In the genomic region with DNA sequence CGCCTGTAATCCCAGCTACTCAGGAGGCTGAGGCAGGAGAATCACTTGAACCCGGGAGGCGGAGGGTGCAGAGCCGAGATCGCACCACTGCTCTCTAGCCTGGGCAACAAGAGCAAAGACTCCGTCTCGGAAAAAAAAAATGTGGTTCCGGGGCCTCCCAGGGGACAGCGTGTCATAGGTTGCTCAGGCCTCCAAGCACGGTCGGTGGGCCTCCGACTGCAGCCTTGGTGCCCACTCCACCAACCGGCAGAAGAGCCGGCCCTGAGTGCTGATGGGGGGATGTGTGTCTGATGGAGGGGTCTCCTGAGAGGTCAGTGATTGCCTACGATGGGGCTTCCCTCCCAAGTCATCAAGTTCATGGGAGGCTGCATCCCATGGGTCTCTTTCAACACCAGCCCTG, we compare ENCODE assay signal across 28 cellular contexts.
"Had no signal": no experiment of that assay in that cellular context is flagged by ENCODE, and none has a peak within 500 bp of the region (broad histone marks: within the 10 kb centered on the region; RNA-seq: fewer than 3 reads in every experiment).

No MANE protein-coding gene starts in this region.

- H3K27ac ChIP-seq: ascending aorta, foreskin keratinocyte, parathyroid adenoma, right lobe of liver, thoracic aorta, uterus had no signal

- H3K4me3 ChIP-seq: ascending aorta, heart left ventricle, right lobe of liver, thoracic aorta, uterus had no signal

- H3K36me3 ChIP-seq: uterus had no signal

- DNase-seq: activated CD4-positive, alpha-beta memory T cell treated with anti-CD3 and anti-CD28 coated beads, Interleukin-2, amount 10 ng/mL, durations not matched to agents 7 days and 5 days; activated CD4-positive, alpha-beta T cell treated with anti-CD3 and anti-CD28 coated beads for 1 hour; activated CD4-positive, alpha-beta T cell treated with anti-CD3 and anti-CD28 coated beads, Interleukin-2, amount 10 ng/mL, durations not matched to agents 7 days and 5 days; activated CD8-positive, alpha-beta memory T cell treated with anti-CD3 and anti-CD28 coated beads, Interleukin-2, amount 50 U/mL, for 48 hours; activated gamma-delta T cell; activated naive CD4-positive, alpha-beta T cell treated with anti-CD3 and anti-CD28 coated beads, Interleukin-2, amount 10 ng/mL, durations not matched to agents 7 days and 5 days; activated naive CD8-positive, alpha-beta T cell treated with anti-CD3 and anti-CD28 coated beads, Interleukin-2, amount 10 ng/mL, durations not matched to agents 7 days and 5 days; activated T-cell treated with anti-CD3 and anti-CD28 coated beads, Interleukin-2, amount 50 U/mL, for 24 hours; caudate nucleus; cortex of kidney; endodermal cell; foreskin keratinocyte; hypothalamus; immature natural killer cell; naive thymus-derived CD8-positive, alpha-beta T cell; nucleus accumbens; right lobe of liver; stimulated activated CD4-positive, alpha-beta T cell treated with anti-CD3 and anti-CD28 coated beads, Interleukin-12 subunit alpha, Interleukin-12 subunit beta, amount 100 ng/mL, for 4 hours; stimulated activated CD4-positive, alpha-beta T cell treated with anti-CD3 and anti-CD28 coated beads, Interleukin-4, amount 100 ng/mL, for 24 hours; T-helper 9 cell; uterus had no signal

- ATAC-seq: esophagus mucosa; foreskin keratinocyte; naive thymus-derived CD8-positive, alpha-beta T cell; WTC11 had no signal

- FAIRE-seq: TTC549 had no signal

- H3K27me3 ChIP-seq: ascending aorta, foreskin keratinocyte, heart left ventricle, right lobe of liver, uterus had no signal

- H3K9me3 ChIP-seq: ascending aorta, heart left ventricle, right lobe of liver, thoracic aorta, uterus had no signal

- H3K4me1 ChIP-seq: foreskin keratinocyte had no signal
